ENCODE assay signal across 20 cellular contexts in genomic region chrX:64192040-64192439, GRCh38. TPM values are rescaled to one million over a fixed set of nuclear protein-coding genes. Genes with fewer than 3 reads are reported as not detected.
DNase-seq lines count a peak whose midpoint lies in the region; ATAC-seq and TF ChIP-seq lines count a peak whose summit lies in the region.
"Had no signal": no experiment of that assay in that cellular context is flagged by ENCODE, and none has a peak within 500 bp of the region (broad histone marks: within the 10 kb centered on the region; RNA-seq: fewer than 3 reads in every experiment).

No MANE protein-coding gene starts in this region.

- H3K27me3 ChIP-seq in left ventricle myocardium inferior (ENCODE audit: low read depth) (no peaks in the 10 kb centered on the region), heart left ventricle (no peaks in the 10 kb centered on the region), vagina (no peaks in the 10 kb centered on the region)

- CTCF ChIA-PET in HEK293 (lab: Yijun Ruan, JAX), result no interaction called here

- TF ChIP-seq CTCF in left ventricle myocardium inferior (IDR thresholded peaks at IDR 0.05; ENCODE audit: borderline replicate concordance) (no peak), heart left ventricle (IDR thresholded peaks at IDR 0.05) (no peak), HEK293 (tag by site-specific recombination; IDR thresholded peaks at IDR 0.05) (no peak), vagina (IDR thresholded peaks at IDR 0.05) (no peak)

- 75 to 97% (median 89%) methylated on average over 3 of the region's 3 CpGs for WGBS in heart left ventricle, 4 donors

- H3K27ac ChIP-seq in left ventricle myocardium inferior (replicated peaks) (peak overlapping the region; percentile 44), heart left ventricle (peak overlapping the region in 2 of 12 donors; percentile 24), HEK293 (ENCODE audit: extremely low read depth, low read depth, low read length) (no peak overlapping the region), vagina (no peak overlapping the region)
- H3K27ac ChIP-seq: BLaER1 treated with 17β-estradiol and CSF1 and Interleukin-3, amounts not matched to agents 10 nM and 100 nM had no signal

- H3K4me3 ChIP-seq in left ventricle myocardium inferior (no peak overlapping the region), heart left ventricle (no peak overlapping the region), HEK293 (ENCODE audit: low read depth, low read length) (no peak overlapping the region), vagina (no peak overlapping the region)
- H3K4me3 ChIP-seq: BLaER1 treated with 17β-estradiol and CSF1 and Interleukin-3, amounts not matched to agents 10 nM and 100 nM; GM12878; GM23338 had no signal

- POLR2A ChIA-PET in HEK293 (lab: Yijun Ruan, JAX), result no interaction called here

- H3K36me3 ChIP-seq in left ventricle myocardium inferior (peaks cover 18% of the 10 kb centered on the region), heart left ventricle (peaks cover 0 to 14% (median 3%) of the 10 kb centered on the region in 9 donors), HEK293 (ENCODE audit: control insufficient read depth in 2 of 2, insufficient read depth in 1 of 2, low read length in 2 of 2) (peaks cover 5 to 48% of the 10 kb centered on the region in 2 experiments; a peak in 1 of 3 replicates), vagina (peaks cover 0 to 7% of the 10 kb centered on the region in 2 donors)

- intact Hi-C loops in left ventricle myocardium inferior (cut with micrococcal nuclease), result no loop called here
- intact Hi-C loops in heart left ventricle (cut with DNase I), result no loop called here
- intact Hi-C loops in vagina (cut with DNase I), result no loop called here

- no peaks in the 10 kb centered on the region for H3K9me3 ChIP-seq in left ventricle myocardium inferior (replicated peaks)
- no peaks in the 10 kb centered on the region for H3K9me3 ChIP-seq in heart left ventricle
- no peaks in the 10 kb centered on the region; the same call in 1 of the 2 replicates for H3K9me3 ChIP-seq in HEK293 (ENCODE audit: control insufficient read depth, insufficient read depth, low read depth, low read length)
- no peaks in the 10 kb centered on the region for H3K9me3 ChIP-seq in vagina
- H3K9me3 ChIP-seq: BLaER1 treated with 17β-estradiol and CSF1 and Interleukin-3, amounts not matched to agents 10 nM and 100 nM had no signal

- ATAC-seq in heart left ventricle (no peak), GM21528 (IDR thresholded peaks at IDR 0.05; ENCODE audit: low FRiP score, unreplicated experiment) (no peak)
- ATAC-seq: CD8-positive, alpha-beta T cell; GM12878; GM23338; HCT116; HepG2 had no signal

- H3K4me1 ChIP-seq in left ventricle myocardium inferior, result peaks cover 15% of the 10 kb centered on the region
- H3K4me1 ChIP-seq in heart left ventricle, result peaks cover 0 to 22% (median 6%) of the 10 kb centered on the region in 12 donors
- no peaks in the 10 kb centered on the region for H3K4me1 ChIP-seq in HEK293 (ENCODE audit: control insufficient read depth, insufficient read depth, low read length)
- H3K4me1 ChIP-seq in vagina, result no peaks in the 10 kb centered on the region
- H3K4me1 ChIP-seq: BLaER1 treated with 17β-estradiol and CSF1 and Interleukin-3, amounts not matched to agents 10 nM and 100 nM had no signal

- no peak for TF ChIP-seq POLR2A in heart left ventricle (IDR thresholded peaks at IDR 0.05)
- no peak for TF ChIP-seq POLR2A in vagina (IDR thresholded peaks at IDR 0.05)

- DNase-seq in left ventricle myocardium inferior (no peak), heart left ventricle (no peak), islet precursor cell (peak; percentile 11), vagina (ENCODE audit: extremely low spot score in 2 of 2) (peak; percentile 74 to 77)
- no peak for DNase-seq in activated naive CD4-positive, alpha-beta T cell treated with Interleukin-2 at 50 U/mL for 16 hours
- DNase-seq: DMS 273 treated with DMSO at 0.1 percent for 48 hours, DMS53, DND-41, EL had no signal

TF ChIP-seq in HEK293, 187 proteins besides CTCF, POLR2A, EP300 and RAD21:
- TF ChIP-seq ZNF223 (tag by site-specific recombination; IDR thresholded peaks at IDR 0.05) (no peak), ZNF488 (tag by site-specific recombination; IDR thresholded peaks at IDR 0.05) (no peak), ZNF449 (tag by site-specific recombination; IDR thresholded peaks at IDR 0.05) (no peak), OSR2 (tag by site-specific recombination; IDR thresholded peaks at IDR 0.05) (no peak), ZNF623 (tag by site-specific recombination; IDR thresholded peaks at IDR 0.05) (no peak), ZNF677 (tag by site-specific recombination; IDR thresholded peaks at IDR 0.05) (no peak), ZNF513 (tag by site-specific recombination; IDR thresholded peaks at IDR 0.05) (peak; percentile 63)

RNA-seq across cellular contexts. Expression of gene AMER1, which starts 13.5 kb away (rescaled TPM):
- total RNA-seq in left ventricle myocardium inferior (5.6 TPM), heart left ventricle (1 to 10 TPM; 3.6 to 5.6 (median 4.5) TPM), vagina (4.9 TPM)
- polyA plus RNA-seq in heart left ventricle, result 1 to 10 TPM; 1.7 to 2.6 TPM

RNA-seq across cellular contexts. Expression of gene ASB12, which starts 38.4 kb away (rescaled TPM):
- total RNA-seq in left ventricle myocardium inferior, result 4.3 TPM
- 1 to 10 TPM; 2.2 to 5.1 (median 3.0) TPM for total RNA-seq in heart left ventricle
- polyA plus RNA-seq in heart left ventricle, result 1 to 10 TPM; 1.4 to 3.7 TPM
- total RNA-seq in vagina, result not detected
- total RNA-seq: A172; CD8-positive, alpha-beta T cell; G401; GM12878; HepG2 had no signal
- polyA plus RNA-seq: IgD-negative memory B cell had no signal

Comparison
In these comparisons a context has a peak if more than half of its experiments do, and no peak if none do; other contexts are left out.
1. DNase-seq: peak in islet precursor cell (single experiment) and vagina (2 of 2); none in left ventricle myocardium inferior (single experiment), heart left ventricle (0 of 5) and activated naive CD4-positive, alpha-beta T cell treated with Interleukin-2 at 50 U/mL for 16 hours (single experiment).